In the genomic region with DNA sequence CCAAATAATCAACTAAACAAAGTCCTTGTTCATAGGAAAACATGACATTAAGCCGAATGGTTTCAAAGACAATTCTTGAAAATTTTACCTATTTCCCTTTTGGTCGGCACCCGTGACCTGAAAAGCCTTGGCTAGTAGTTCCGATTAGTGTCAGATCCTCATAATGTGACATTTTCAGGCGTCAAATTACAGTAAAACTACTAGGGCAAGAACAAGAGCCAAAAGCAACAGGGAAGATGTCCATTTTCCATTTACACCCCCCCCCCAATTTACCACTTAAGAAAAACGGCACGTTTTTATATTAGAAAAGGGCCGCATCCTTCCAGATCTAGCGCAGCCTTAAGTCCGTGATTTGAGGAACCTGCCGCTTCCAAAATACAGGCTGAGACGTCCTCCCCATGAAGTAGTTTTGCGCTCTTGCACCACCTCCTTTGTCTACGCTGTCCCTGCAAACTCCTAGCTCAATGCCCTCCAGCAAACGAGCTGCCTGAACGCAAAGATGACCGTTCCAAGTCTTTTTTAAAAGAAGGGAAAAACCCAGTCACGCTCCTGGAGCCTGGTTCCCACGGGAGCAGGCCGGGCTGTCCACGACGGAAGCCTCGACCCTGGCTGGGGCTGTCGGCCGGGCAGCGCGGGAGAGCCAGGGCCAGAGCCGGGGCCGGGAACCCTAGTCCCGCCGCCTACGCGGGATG, we compare ENCODE assay signal across 8 cellular contexts. TPM values are rescaled to one million over a fixed set of nuclear protein-coding genes. Genes with fewer than 3 reads are reported as not detected.
DNase-seq lines count a peak whose midpoint lies in the region; ATAC-seq and TF ChIP-seq lines count a peak whose summit lies in the region.

No MANE protein-coding gene starts in this region.

- peaks cover 48% of the 10 kb centered on the region for H3K79me2 ChIP-seq in GM23248 (ENCODE audit: insufficient read depth)

- H3F3A ChIP-seq in GM23248 (ENCODE audit: insufficient read depth) = no peaks in the 10 kb centered on the region

- WGBS in GM23248 (ENCODE audit: low coverage in 1 of 2, low lambda C conversion rate in 2 of 2, missing lambda C conversion rate in 2 of 2), 2 experiments = 2 to 3% methylated on average over 33 of the region's 33 CpGs
- WGBS in right cardiac atrium = 2% methylated on average over 33 of the region's 33 CpGs

- in situ Hi-C loops in GM23248 (cut with MboI) = no loop called here

- intact Hi-C loops in right cardiac atrium (cut with DNase I) = loop anchor here in 1 of 4 donors (10.0 kb wide), 1 partner anchor 86 kb away; no protein-coding TSS in a partner anchor
- intact Hi-C loops in posterior vena cava (cut with DNase I) = no loop called here

- H2AFZ ChIP-seq in GM23248 = peak overlapping the region; percentile 87

- peaks cover 24% of the 10 kb centered on the region for H3K27me3 ChIP-seq in BE2C
- H3K27me3 ChIP-seq in GM23248 (replicated peaks; ENCODE audit: insufficient read depth) = no peaks in the 10 kb centered on the region; the same call in 1 of the 2 replicates
- peaks cover 17% of the 10 kb centered on the region for H3K27me3 ChIP-seq in NT2/D1 (ENCODE audit: insufficient read depth, insufficient read length)
- no peaks in the 10 kb centered on the region for H3K27me3 ChIP-seq in right cardiac atrium (ENCODE audit: control insufficient read depth, insufficient read depth)

- H3K36me3 ChIP-seq in BE2C = no peaks in the 10 kb centered on the region; the same call in 1 of the 2 replicates
- H3K36me3 ChIP-seq in GM23248 (ENCODE audit: low read depth) = no peaks in the 10 kb centered on the region
- no peaks in the 10 kb centered on the region for H3K36me3 ChIP-seq in NT2/D1 (ENCODE audit: insufficient read depth, insufficient read length, low read length)

- peak; percentile 42 to 54 for ATAC-seq in right cardiac atrium
- no peak for ATAC-seq in GM19324 (IDR thresholded peaks at IDR 0.05; ENCODE audit: low FRiP score, unreplicated experiment)

- H3K9me3 ChIP-seq in BE2C (peaks cover 12% of the 10 kb centered on the region), GM23248 (ENCODE audit: low read depth) (no peaks in the 10 kb centered on the region), NT2/D1 (ENCODE audit: insufficient read depth, low read length) (peaks cover 10% of the 10 kb centered on the region), right cardiac atrium (ENCODE audit: control insufficient read depth, low read length) (no peaks in the 10 kb centered on the region)

- H3K27ac ChIP-seq in GM23248 (peak overlapping the region; percentile 57), right cardiac atrium (ENCODE audit: low read length) (peak overlapping the region; percentile 71)

- H3K4me2 ChIP-seq in GM23248 (ENCODE audit: unreplicated experiment) = peak overlapping the region; percentile 92

- H3K9ac ChIP-seq in GM23248 = peak overlapping the region; percentile 92
- peak overlapping the region; percentile 90 for H3K9ac ChIP-seq in NT2/D1 (ENCODE audit: insufficient read length, low read depth)

- no peaks in the 10 kb centered on the region for H4K20me1 ChIP-seq in GM23248 (ENCODE audit: insufficient read depth)

- H3K4me1 ChIP-seq in BE2C (no peaks in the 10 kb centered on the region), GM23248 (ENCODE audit: insufficient read depth) (peaks cover 12% of the 10 kb centered on the region; the same call in 1 of the 2 replicates), NT2/D1 (ENCODE audit: insufficient read depth, insufficient read length) (no peaks in the 10 kb centered on the region), right cardiac atrium (ENCODE audit: control insufficient read depth, insufficient read depth, low read length) (peaks cover 5% of the 10 kb centered on the region)

- DNase-seq in BE2C (no peak), GM23248 (peak; percentile 83), NT2/D1 (ENCODE audit: low read depth, low spot score) (no peak), astrocyte of the hippocampus (ENCODE audit: low read depth, low spot score) (peak; percentile 73), right cardiac atrium (peak in 1 of 3 donors; percentile 53), posterior vena cava (ENCODE audit: low spot score) (peak; percentile 85)
- DNase-seq in activated effector memory CD4-positive, alpha-beta T cell treated with anti-CD3 and anti-CD28 coated beads, Interleukin-2, amount 50 U/mL, for 16 hours = no peak

- no peak for TF ChIP-seq CTCF in BE2C (IDR thresholded peaks at IDR 0.05; ENCODE audit: low read depth, low read length)

- H3K4me3 ChIP-seq in BE2C (ENCODE audit: low read depth, low read length) = peak overlapping the region; percentile 76
- peak overlapping the region; percentile 89 for H3K4me3 ChIP-seq in GM23248
- peak overlapping the region; percentile 73 for H3K4me3 ChIP-seq in NT2/D1 (ENCODE audit: insufficient read length, low read depth)
- H3K4me3 ChIP-seq in right cardiac atrium (ENCODE audit: low read length) = peak overlapping the region; percentile 83

- H3K9me2 ChIP-seq in GM23248 (ENCODE audit: insufficient read depth) = no peaks in the 10 kb centered on the region

RNA-seq across cellular contexts. Expression of a gene that starts 0.7 kb away (rescaled TPM):
- 26.7 TPM for polyA plus RNA-seq in BE2C (2012; ENCODE audit: insufficient read depth, insufficient read length, low read depth)
- 32.9 and 49.8 TPM in 2 replicates for total RNA-seq in GM23248 (2014; rRNA removed; shearing (Covaris generic))
- polyA plus RNA-seq in GM23248 (2016; fragmentation: Nextera tagmentation; extraction: Ambion mirVana) = 27.3 and 30.4 TPM in 2 replicates
- 10 to 100 TPM; 42.7 to 51.6 (median 48.4) TPM for total RNA-seq in right cardiac atrium
- polyA plus RNA-seq in right cardiac atrium = 40.8 TPM
- 10 to 100 TPM; 66.6 to 80.3 TPM for total RNA-seq in posterior vena cava

Comparison
In these comparisons a context has a peak if more than half of its experiments do, and no peak if none do; other contexts are left out.
1. DNase-seq: peak in GM23248 (single experiment), astrocyte of the hippocampus (single experiment) and posterior vena cava (single experiment); none in BE2C (single experiment), NT2/D1 (single experiment) and activated effector memory CD4-positive, alpha-beta T cell treated with anti-CD3 and anti-CD28 coated beads, Interleukin-2, amount 50 U/mL, for 16 hours (single experiment).
2. Peak in every context shown above with its lines, with median percentiles within 50 percentile points of each other: H3K4me3 ChIP-seq.